23 cellular contexts compared by ENCODE assay signal in the genomic region with DNA sequence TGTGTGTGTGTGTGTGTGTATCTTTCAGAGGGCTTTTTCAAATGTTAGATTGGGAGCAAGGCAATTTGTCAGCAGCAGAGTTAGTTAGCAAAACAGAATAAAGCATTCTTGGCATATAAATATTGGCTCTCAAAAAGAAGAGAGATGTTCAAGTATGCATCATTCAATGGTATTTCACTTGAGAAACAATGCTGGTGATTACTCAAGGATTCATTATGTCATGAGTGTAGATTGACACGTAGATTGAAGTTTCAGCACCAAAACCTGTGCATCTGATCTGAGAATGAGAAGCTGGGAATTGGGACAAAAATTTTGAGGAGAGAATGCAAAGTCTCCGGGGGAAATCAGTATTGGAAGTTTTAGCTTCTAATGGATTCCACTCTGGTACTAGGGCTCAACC.
"Had no signal": no experiment of that assay in that cellular context is flagged by ENCODE, and none has a peak within 500 bp of the region (broad histone marks: within the 10 kb centered on the region; RNA-seq: fewer than 3 reads in every experiment).

No MANE protein-coding gene starts in this region.

- H2AFZ ChIP-seq: neural progenitor cell had no signal

- DNase-seq: activated CD4-positive, alpha-beta T cell treated with anti-CD3 and anti-CD28 coated beads, Interleukin-2, amount 10 ng/mL, durations not matched to agents 24 days and 14 days; activated CD8-positive, alpha-beta T cell treated with anti-CD3 and anti-CD28 coated beads for 36 hours; activated gamma-delta T cell; cerebellar nuclear complex; hippocampal formation; kidney glomerular epithelial cell; left lung; naive thymus-derived CD8-positive, alpha-beta T cell; posterior cingulate gyrus; right lobe of liver; small intestine; stimulated activated CD4-positive, alpha-beta T cell treated with anti-CD3 and anti-CD28 coated beads, Interleukin-2, amount 100 ng/mL, for 24 hours; stimulated activated naive CD8-positive, alpha-beta T cell treated with anti-CD3 and anti-CD28 coated beads, Interleukin-15, amount 100 ng/mL, for 72 hours; tibial artery had no signal

- H3K9ac ChIP-seq: neural progenitor cell had no signal

- H3K27ac ChIP-seq: ascending aorta, coronary artery, epithelial cell of prostate, left lung, neural progenitor cell, right lobe of liver, tibial artery, VCaP had no signal

- H3K4me1 ChIP-seq: ascending aorta, left lung, neural progenitor cell, right lobe of liver, tibial artery had no signal

- H3K36me3 ChIP-seq: ascending aorta, left lung, neural progenitor cell, right lobe of liver, tibial artery had no signal

- H3K27me3 ChIP-seq: ascending aorta, neural progenitor cell, right lobe of liver, tibial artery had no signal

- H3K4me3 ChIP-seq: ascending aorta, coronary artery, left lung, lung, neural progenitor cell, right lobe of liver, tibial artery had no signal

- H3K4me2 ChIP-seq: neural progenitor cell had no signal

- FAIRE-seq: frontal cortex, small intestine had no signal

- H3K9me3 ChIP-seq: ascending aorta, left lung, right lobe of liver, tibial artery had no signal

- ATAC-seq: activated CD4-positive, CD25-positive, alpha-beta regulatory T cell treated with anti-CD3 and anti-CD28 coated beads, Interleukin-2, amount 50 U/mL, for 24 hours; activated CD8-positive, alpha-beta T cell treated with anti-CD3 and anti-CD28 coated beads for 36 hours; left lung; naive thymus-derived CD8-positive, alpha-beta T cell; right lobe of liver; stimulated activated effector memory CD8-positive, alpha-beta T cell treated with anti-CD3 and anti-CD28 coated beads, Interleukin-12 subunit alpha, Interleukin-12 subunit beta, amount 100 ng/mL, for 72 hours; stimulated activated naive CD8-positive, alpha-beta T cell treated with anti-CD3 and anti-CD28 coated beads, Interleukin-15, amount 100 ng/mL, for 72 hours had no signal
